Comparison of ENCODE assay signal across 10 cellular contexts in the genomic region with DNA sequence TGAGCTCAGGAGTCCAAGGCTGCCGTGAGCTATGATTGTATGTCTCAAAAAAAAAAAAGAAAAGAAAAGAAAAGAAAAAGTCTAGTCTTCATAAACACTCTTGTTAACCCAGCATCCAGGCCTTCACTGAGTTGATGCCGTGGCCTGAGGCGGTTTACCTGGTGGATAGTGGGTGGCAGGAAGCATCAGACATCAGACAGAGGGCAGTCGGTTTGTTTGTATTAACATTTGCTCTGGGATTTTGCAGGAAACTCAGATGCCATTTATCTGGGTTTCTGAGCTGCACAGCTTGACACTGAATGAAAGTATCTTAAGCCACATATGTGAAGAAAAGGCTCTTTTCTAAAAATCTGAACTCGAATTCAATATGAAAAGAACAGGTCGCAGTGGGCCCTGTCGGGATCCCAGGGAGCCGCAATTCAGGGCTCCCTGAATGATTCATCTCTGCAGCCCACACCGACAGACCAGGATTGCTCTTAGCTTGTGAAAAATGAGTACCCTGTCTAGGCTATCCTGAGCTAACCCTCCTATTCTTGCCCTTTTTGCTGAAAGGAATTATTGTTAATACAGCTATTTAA. TPM values are rescaled to one million over a fixed set of nuclear protein-coding genes. Genes with fewer than 3 reads are reported as not detected.
DNase-seq lines count a peak whose midpoint lies in the region; ATAC-seq and TF ChIP-seq lines count a peak whose summit lies in the region.
"Had no signal": no experiment of that assay in that cellular context is flagged by ENCODE, and none has a peak within 500 bp of the region (broad histone marks: within the 10 kb centered on the region; RNA-seq: fewer than 3 reads in every experiment).

No MANE protein-coding gene starts in this region.

- H3K27ac ChIP-seq in VCaP = peak overlapping the region; percentile 65

- TF ChIP-seq CTCF in VCaP (conservative IDR thresholded peaks at IDR 0.05) = no peak
- TF ChIP-seq CTCF in glutamatergic neuron (IDR thresholded peaks at IDR 0.05; ENCODE audit: partially characterized antibody, unreplicated experiment) = no peak

- peaks cover 5% of the 10 kb centered on the region for H3K9me3 Mint-ChIP-seq in T-helper 2 cell treated with Interferon-gamma antibody and Interleukin-4, amounts not matched to agents 5 μg/mL and 100 μg/mL, for 36 hours
- peaks cover 11% of the 10 kb centered on the region for H3K9me3 Mint-ChIP-seq in glutamatergic neuron (ENCODE audit: unreplicated experiment)
- H3K9me3 Mint-ChIP-seq in stimulated activated naive B cell treated with anti-CD40 and anti-IgM and Interleukin-4, amounts not matched to agents 10 μg/mL and 1 μg/mL and 100 μg/mL, for 72 hours = peaks cover 0 to 3% of the 10 kb centered on the region in 2 donors

- peaks cover 4% of the 10 kb centered on the region for H3K36me3 Mint-ChIP-seq in T-helper 2 cell treated with Interferon-gamma antibody and Interleukin-4, amounts not matched to agents 5 μg/mL and 100 μg/mL, for 36 hours (ENCODE audit: low read depth)
- no peaks in the 10 kb centered on the region for H3K36me3 Mint-ChIP-seq in glutamatergic neuron (ENCODE audit: unreplicated experiment)
- H3K36me3 Mint-ChIP-seq in stimulated activated naive B cell treated with anti-CD40 and anti-IgM and Interleukin-4, amounts not matched to agents 10 μg/mL and 1 μg/mL and 100 μg/mL, for 72 hours = peaks cover 2 to 3% of the 10 kb centered on the region in 2 donors

- H3K27ac Mint-ChIP-seq in T-helper 2 cell treated with Interferon-gamma antibody and Interleukin-4, amounts not matched to agents 5 μg/mL and 100 μg/mL, for 36 hours = no peak overlapping the region
- H3K27ac Mint-ChIP-seq in glutamatergic neuron (ENCODE audit: unreplicated experiment) = peak overlapping the region; percentile 77
- peak overlapping the region; percentile 3 for H3K27ac Mint-ChIP-seq in stimulated activated naive B cell treated with anti-CD40 and anti-IgM and Interleukin-4, amounts not matched to agents 10 μg/mL and 1 μg/mL and 100 μg/mL, for 72 hours

- H3K4me3 Mint-ChIP-seq in T-helper 2 cell treated with Interferon-gamma antibody and Interleukin-4, amounts not matched to agents 5 μg/mL and 100 μg/mL, for 36 hours = peak overlapping the region; percentile 66
- peak overlapping the region; percentile 87 for H3K4me3 Mint-ChIP-seq in glutamatergic neuron (ENCODE audit: unreplicated experiment)
- peak overlapping the region; percentile 70 to 86 for H3K4me3 Mint-ChIP-seq in stimulated activated naive B cell treated with anti-CD40 and anti-IgM and Interleukin-4, amounts not matched to agents 10 μg/mL and 1 μg/mL and 100 μg/mL, for 72 hours

- DNase-seq in T-helper 2 cell treated with Interferon-gamma antibody and Interleukin-4, amounts not matched to agents 5 μg/mL and 100 μg/mL, for 36 hours (ENCODE audit: low spot score) = no peak
- DNase-seq in T-helper 2 cell (no peak), glutamatergic neuron (no peak), NCI-H2171 treated with DMSO at 0.1 percent for 48 hours (lab: John Stamatoyannopoulos, UW) (no peak), SIG-M5 treated with dmso at 0.1 percent for 504 hours (lab: John Stamatoyannopoulos, UW; ENCODE audit: unreplicated experiment) (no peak), glomerular visceral epithelial cell (ENCODE audit: extremely low spot score) (no peak)
- DNase-seq in stimulated activated naive B cell treated with anti-CD40 and anti-IgM and Interleukin-4, amounts not matched to agents 10 μg/mL and 1 μg/mL and 100 μg/mL, for 72 hours = no peak

- ATAC-seq in stimulated activated naive B cell treated with anti-CD40 and anti-IgM and Interleukin-4, amounts not matched to agents 10 μg/mL and 1 μg/mL and 100 μg/mL, for 72 hours (replicated peaks) = no peak

- peaks cover 21% of the 10 kb centered on the region for H3K27me3 Mint-ChIP-seq in T-helper 2 cell treated with Interferon-gamma antibody and Interleukin-4, amounts not matched to agents 5 μg/mL and 100 μg/mL, for 36 hours (ENCODE audit: low read depth)
- H3K27me3 Mint-ChIP-seq in glutamatergic neuron (ENCODE audit: unreplicated experiment) = peaks cover 11% of the 10 kb centered on the region
- H3K27me3 Mint-ChIP-seq in stimulated activated naive B cell treated with anti-CD40 and anti-IgM and Interleukin-4, amounts not matched to agents 10 μg/mL and 1 μg/mL and 100 μg/mL, for 72 hours = peaks cover 0 to 7% of the 10 kb centered on the region in 2 donors

- peaks cover 4% of the 10 kb centered on the region for H3K4me1 Mint-ChIP-seq in T-helper 2 cell treated with Interferon-gamma antibody and Interleukin-4, amounts not matched to agents 5 μg/mL and 100 μg/mL, for 36 hours (ENCODE audit: low read depth)
- H3K4me1 Mint-ChIP-seq in glutamatergic neuron (ENCODE audit: low read depth, unreplicated experiment) = peaks cover 16% of the 10 kb centered on the region
- peaks cover 9 to 54% of the 10 kb centered on the region in 2 donors for H3K4me1 Mint-ChIP-seq in stimulated activated naive B cell treated with anti-CD40 and anti-IgM and Interleukin-4, amounts not matched to agents 10 μg/mL and 1 μg/mL and 100 μg/mL, for 72 hours

RNA-seq across cellular contexts. Expression of gene DBNDD1, which starts 1.1 kb away (rescaled TPM):
- 77.8 TPM for total RNA-seq in glutamatergic neuron (ENCODE audit: unreplicated experiment)

RNA-seq across cellular contexts. Expression of gene PRDM7, which starts 56.8 kb away (rescaled TPM):
- total RNA-seq in glutamatergic neuron (ENCODE audit: unreplicated experiment) = not detected
- total RNA-seq: lung microvascular endothelial cell, urinary bladder had no signal
